ENCODE assay signal across 7 cellular contexts in the genomic region with DNA sequence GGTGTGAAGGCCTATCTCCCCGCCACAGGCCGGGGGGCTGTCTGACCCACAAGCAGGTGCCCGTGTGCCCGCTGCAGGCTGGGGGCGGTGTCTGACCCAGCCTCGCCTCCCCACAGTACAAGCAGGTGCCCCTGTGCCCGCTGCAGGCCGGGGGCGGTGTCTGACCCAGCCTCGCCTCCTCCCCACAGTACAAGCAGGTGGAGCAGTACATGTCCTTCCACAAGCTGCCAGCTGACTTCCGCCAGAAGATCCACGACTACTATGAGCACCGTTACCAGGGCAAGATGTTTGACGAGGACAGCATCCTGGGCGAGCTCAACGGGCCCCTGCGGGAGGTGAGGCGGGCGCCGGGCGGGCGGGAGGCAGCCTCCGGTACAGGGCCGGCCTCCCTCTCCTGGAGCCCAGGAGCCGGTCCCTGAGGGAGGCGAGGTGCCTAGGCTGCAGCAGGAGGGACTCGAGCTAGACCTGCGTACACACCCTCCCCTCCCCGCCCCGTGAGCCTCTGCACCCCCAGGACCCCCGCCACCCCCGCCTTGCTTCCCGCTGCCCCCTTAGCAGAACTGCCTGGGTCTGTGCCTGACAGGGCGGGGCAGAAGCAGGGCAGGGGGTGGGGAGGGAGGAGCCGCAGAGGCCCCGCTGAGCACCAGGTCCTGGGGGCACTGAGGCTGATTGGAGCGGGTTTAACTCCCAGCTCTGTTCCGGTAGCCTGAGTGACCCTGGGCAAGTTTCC. TPM values are rescaled to one million over a fixed set of nuclear protein-coding genes. Genes with fewer than 3 reads are reported as not detected.
DNase-seq lines count a peak whose midpoint lies in the region; ATAC-seq and TF ChIP-seq lines count a peak whose summit lies in the region.

No MANE protein-coding gene starts in this region.

- H3K4me3 ChIP-seq in WERI-Rb-1 (ENCODE audit: low read depth, low read length) (peak overlapping the region; percentile 15), esophagus squamous epithelium (peak overlapping the region in 3 of 4 donors; percentile 32 to 58 (median 36)), PC-3 (ENCODE audit: low read length) (no peak overlapping the region)

- H3K4me3 Mint-ChIP-seq in stimulated activated naive B cell treated with anti-CD40 and anti-IgM and Interleukin-4, amounts not matched to agents 10 μg/mL and 1 μg/mL and 100 μg/mL, for 72 hours: peak overlapping the region; percentile 74 to 80

- CTCF ChIA-PET in PC-3 (lab: Charles Lee): no interaction called here

- no peaks in the 10 kb centered on the region for H3K79me2 ChIP-seq in PC-3 (ENCODE audit: low read length)

- BruUV-seq in PC-3 (replicated peaks; lab: Mats Ljungman, UMichigan): no TSS peak

- H2AFZ ChIP-seq in PC-3 (ENCODE audit: low read length): no peak overlapping the region

- DNase-seq in WERI-Rb-1 (no peak), esophagus squamous epithelium (lab: John Stamatoyannopoulos, UW) (no peak), PC-3 (no peak)
- no peak for DNase-seq in stimulated activated naive B cell treated with anti-CD40 and anti-IgM and Interleukin-4, amounts not matched to agents 10 μg/mL and 1 μg/mL and 100 μg/mL, for 72 hours

- H3K4me1 ChIP-seq in esophagus squamous epithelium (peaks cover 0 to 33% (median 5%) of the 10 kb centered on the region in 3 donors), PC-3 (ENCODE audit: insufficient read depth, low read length) (no peaks in the 10 kb centered on the region)

- 32 to 57% methylated on average over 2 to 5 of the region's 38 CpGs for WGBS in esophagus squamous epithelium, 2 donors

- H4K20me1 ChIP-seq in PC-3 (ENCODE audit: low read length): no peaks in the 10 kb centered on the region

- peaks cover 4 to 19% of the 10 kb centered on the region in 2 donors for H3K36me3 Mint-ChIP-seq in stimulated activated naive B cell treated with anti-CD40 and anti-IgM and Interleukin-4, amounts not matched to agents 10 μg/mL and 1 μg/mL and 100 μg/mL, for 72 hours

- H3K27me3 ChIP-seq in WERI-Rb-1 (ENCODE audit: insufficient read depth, low read depth, severe bottlenecking) (no peaks in the 10 kb centered on the region), esophagus squamous epithelium (peaks cover 0 to 52% (median 0%) of the 10 kb centered on the region in 4 donors), PC-3 (ENCODE audit: low read length) (no peaks in the 10 kb centered on the region)

- TF ChIP-seq CTCF in WERI-Rb-1 (IDR thresholded peaks at IDR 0.05; ENCODE audit: low read depth, low read length) (no peak), esophagus squamous epithelium (IDR thresholded peaks at IDR 0.05) (no peak), PC-3 (conservative IDR thresholded peaks at IDR 0.05; ENCODE audit: low read depth, low read length) (no peak)

- no peaks in the 10 kb centered on the region for H3K9me3 ChIP-seq in WERI-Rb-1 (ENCODE audit: severe bottlenecking)
- H3K9me3 ChIP-seq in esophagus squamous epithelium: no peaks in the 10 kb centered on the region
- no peaks in the 10 kb centered on the region for H3K9me3 ChIP-seq in PC-3 (ENCODE audit: low read length)

- POLR2A ChIA-PET in PC-3 (lab: Charles Lee; ENCODE audit: unreplicated experiment): no interaction called here

- H3K27ac Mint-ChIP-seq in stimulated activated naive B cell treated with anti-CD40 and anti-IgM and Interleukin-4, amounts not matched to agents 10 μg/mL and 1 μg/mL and 100 μg/mL, for 72 hours: peak overlapping the region; percentile 86

- no peak overlapping the region for H3K9ac ChIP-seq in PC-3 (ENCODE audit: low read length)

- no peak overlapping the region for H3K4me2 ChIP-seq in PC-3 (ENCODE audit: low read length)

- intact Hi-C loops in esophagus squamous epithelium (cut with DNase I): no loop called here
- intact Hi-C loops in PC-3 (cut with micrococcal nuclease): no loop called here

- ATAC-seq in HG02642 (IDR thresholded peaks at IDR 0.05; ENCODE audit: poor library complexity, unreplicated experiment): peak; percentile 32
- peak; percentile 48 to 62 for ATAC-seq in stimulated activated naive B cell treated with anti-CD40 and anti-IgM and Interleukin-4, amounts not matched to agents 10 μg/mL and 1 μg/mL and 100 μg/mL, for 72 hours (replicated peaks)
- ATAC-seq in GM18858 (IDR thresholded peaks at IDR 0.05; ENCODE audit: unreplicated experiment): no peak
- no peak; the same call in 1 of the 2 replicates for ATAC-seq in PC-3
- ATAC-seq in GM18868 (IDR thresholded peaks at IDR 0.05; ENCODE audit: unreplicated experiment): no peak

- H3K27ac ChIP-seq in WERI-Rb-1 (peak overlapping the region; percentile 91), esophagus squamous epithelium (peak overlapping the region; percentile 27 to 77 (median 66)), PC-3 (ENCODE audit: low read length) (no peak overlapping the region)

- peaks cover 18% of the 10 kb centered on the region for H3K36me3 ChIP-seq in WERI-Rb-1
- no peaks in the 10 kb centered on the region for H3K36me3 ChIP-seq in esophagus squamous epithelium
- H3K36me3 ChIP-seq in PC-3 (ENCODE audit: low read depth, low read length): no peaks in the 10 kb centered on the region; the same call in 1 of the 2 replicates

- no peaks in the 10 kb centered on the region for H3K9me3 Mint-ChIP-seq in stimulated activated naive B cell treated with anti-CD40 and anti-IgM and Interleukin-4, amounts not matched to agents 10 μg/mL and 1 μg/mL and 100 μg/mL, for 72 hours

- H3K27me3 Mint-ChIP-seq in stimulated activated naive B cell treated with anti-CD40 and anti-IgM and Interleukin-4, amounts not matched to agents 10 μg/mL and 1 μg/mL and 100 μg/mL, for 72 hours: no peaks in the 10 kb centered on the region

- no peaks in the 10 kb centered on the region for H3F3A ChIP-seq in PC-3 (ENCODE audit: low read length, unreplicated experiment)

- peaks cover 12% of the 10 kb centered on the region in 2 donors for H3K4me1 Mint-ChIP-seq in stimulated activated naive B cell treated with anti-CD40 and anti-IgM and Interleukin-4, amounts not matched to agents 10 μg/mL and 1 μg/mL and 100 μg/mL, for 72 hours

- no peaks in the 10 kb centered on the region for H3K9me2 ChIP-seq in PC-3 (replicated peaks; ENCODE audit: low read length)

- no peak for TF ChIP-seq POLR2A in esophagus squamous epithelium (IDR thresholded peaks at IDR 0.05)

RNA-seq across cellular contexts. Expression of a gene that starts 20.6 kb away (rescaled TPM):
- total RNA-seq in esophagus squamous epithelium (under 1 TPM in 3 of 4 donors, not detected in 1; 0.15 to 0.57 (median 0.29) TPM), PC-3 (2014; rRNA removed) (0.04 and 0.46 TPM in 2 replicates)

RNA-seq across cellular contexts. Expression of a gene that starts 23.1 kb away (rescaled TPM):
- total RNA-seq in esophagus squamous epithelium: 10 to 100 TPM; 23.5 to 32.3 (median 25.0) TPM
- total RNA-seq in PC-3 (2014; rRNA removed): 60.5 and 80.6 TPM in 2 replicates

RNA-seq across cellular contexts. Expression of a gene that starts 29.4 kb away (rescaled TPM):
- 1 to 10 TPM in 1 of 4 donors, under 1 TPM in 1, not detected in 2; 0.38 to 1.6 TPM for total RNA-seq in esophagus squamous epithelium
- 0.81 and 1.3 TPM in 2 replicates for total RNA-seq in PC-3 (2014; rRNA removed)

RNA-seq across cellular contexts. Expression of a gene that starts 37.8 kb away (rescaled TPM):
- total RNA-seq in esophagus squamous epithelium (100 to 1,000 TPM; 182 to 408 (median 289) TPM), PC-3 (2014; rRNA removed) (458 and 514 TPM in 2 replicates)

RNA-seq across cellular contexts. Expression of a gene that starts 52.8 kb away (rescaled TPM):
- 100 to 1,000 TPM in 2 of 4 donors, 10 to 100 TPM in 2; 82.1 to 118 (median 98.4) TPM for total RNA-seq in esophagus squamous epithelium
- 86.4 and 89.2 TPM in 2 replicates for total RNA-seq in PC-3 (2014; rRNA removed)

Comparison
In these comparisons a context has a peak if more than half of its experiments do, and no peak if none do; other contexts are left out.
1. ATAC-seq: peak in HG02642 (single experiment) and stimulated activated naive B cell treated with anti-CD40 and anti-IgM and Interleukin-4, amounts not matched to agents 10 μg/mL and 1 μg/mL and 100 μg/mL, for 72 hours (2 of 2); none in GM18858 (single experiment), PC-3 (single experiment) and GM18868 (single experiment).